ENCODE assay signal across 22 cellular contexts in the genomic region with DNA sequence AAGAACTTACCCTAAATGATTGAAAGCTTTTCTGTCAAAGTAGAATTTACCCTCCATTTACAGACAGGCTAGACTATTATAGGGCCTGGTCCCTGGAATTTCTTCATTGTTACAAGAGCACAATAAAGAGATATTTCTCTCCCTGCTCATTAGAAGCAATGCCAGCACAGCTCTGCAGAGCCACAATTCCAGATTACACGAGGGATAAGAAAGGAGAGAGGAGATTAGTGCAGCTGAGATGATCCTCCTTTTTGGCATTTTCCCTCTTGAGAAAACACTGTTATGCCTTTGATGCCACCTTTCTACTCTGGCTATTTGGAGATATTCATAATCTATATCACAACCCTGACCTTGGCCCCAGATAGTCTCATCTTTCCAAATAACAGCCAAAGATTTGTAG.
DNase-seq lines count a peak whose midpoint lies in the region; ATAC-seq and TF ChIP-seq lines count a peak whose summit lies in the region.
"Had no signal": no experiment of that assay in that cellular context is flagged by ENCODE, and none has a peak within 500 bp of the region (broad histone marks: within the 10 kb centered on the region; RNA-seq: fewer than 3 reads in every experiment).

No MANE protein-coding gene starts in this region.

- H3K9me3 Mint-ChIP-seq in MCF 10A (ENCODE audit: unreplicated experiment) (no peaks in the 10 kb centered on the region), nephron (no peaks in the 10 kb centered on the region)
- H3K9me3 Mint-ChIP-seq: GM23338 had no signal

- H3K36me3 ChIP-seq in mammary epithelial cell (ENCODE audit: insufficient read depth, low read length) (no peaks in the 10 kb centered on the region), SJCRH30 (no peaks in the 10 kb centered on the region), psoas muscle (ENCODE audit: insufficient read depth in 1 of 2, low read depth in 1 of 2) (no peaks in the 10 kb centered on the region), BE2C (no peaks in the 10 kb centered on the region)

- H3K27ac Mint-ChIP-seq in MCF 10A (ENCODE audit: low read depth, unreplicated experiment) (peak overlapping the region; percentile 32), nephron (peak overlapping the region in 2 of 3 experiments; percentile 67 to 82)
- H3K27ac Mint-ChIP-seq: CD4-positive, alpha-beta memory T cell; GM23338; H9 had no signal

- in situ Hi-C loops in mammary epithelial cell (cut with MboI; ENCODE audit: low sequenced_read_pairs in 2 of 2): no loop called here

- H3K4me2 ChIP-seq in mammary epithelial cell (ENCODE audit: insufficient read depth, low read depth, low read length): no peak overlapping the region
- H3K4me2 ChIP-seq: A549, GM23338 had no signal

- POLR2A ChIA-PET in MCF 10A (lab: Yijun Ruan, JAX): interaction anchor here (1.2 kb wide), 1 partner anchor 19 kb away, joined by 3 read pairs; no protein-coding TSS in a partner anchor

- intact Hi-C loops in MCF 10A (cut with micrococcal nuclease): no loop called here
- intact Hi-C loops in mammary epithelial cell (cut with micrococcal nuclease): no loop called here
- intact Hi-C loops in psoas muscle (cut with DNase I): no loop called here

- no peaks in the 10 kb centered on the region for H3K27me3 ChIP-seq in mammary epithelial cell (ENCODE audit: insufficient read depth, low read length)
- no peaks in the 10 kb centered on the region for H3K27me3 ChIP-seq in SJCRH30
- H3K27me3 ChIP-seq in psoas muscle (ENCODE audit: insufficient read depth in 3 of 3, low read length in 2 of 3): no peaks in the 10 kb centered on the region
- no peaks in the 10 kb centered on the region for H3K27me3 ChIP-seq in BE2C

- no peak overlapping the region for H3K9ac ChIP-seq in mammary epithelial cell (ENCODE audit: insufficient read depth, low read length)

- no peak for TF ChIP-seq CTCF in MCF 10A (IDR thresholded peaks at IDR 0.05; ENCODE audit: unreplicated experiment)
- no peak for TF ChIP-seq CTCF in mammary epithelial cell (conservative IDR thresholded peaks at IDR 0.05 in 1 of 2, IDR thresholded peaks at IDR 0.05 in 1 of 2; ENCODE audit: extremely low read depth in 1 of 2, insufficient read depth in 1 of 2, low read depth in 1 of 2, low read length in 2 of 2)
- no peak for TF ChIP-seq CTCF in nephron (IDR thresholded peaks at IDR 0.05; ENCODE audit: unreplicated experiment in 3 of 3)
- TF ChIP-seq CTCF in psoas muscle (IDR thresholded peaks at IDR 0.05): no peak
- no peak for TF ChIP-seq CTCF in BE2C (IDR thresholded peaks at IDR 0.05; ENCODE audit: low read depth, low read length)

- no peak overlapping the region for H2AFZ ChIP-seq in mammary epithelial cell (ENCODE audit: low read depth, low read length)
- H2AFZ ChIP-seq: GM23338 had no signal

- CTCF ChIA-PET in MCF 10A (lab: Yijun Ruan, JAX) (interaction anchor here (0.7 to 1.0 kb wide), 2 partner anchors 19 to 1199 kb away, joined by 5 to 6 read pairs; no protein-coding TSS in a partner anchor), mammary epithelial cell (lab: Charles Lee; ENCODE audit: low non-redundant PET) (no interaction called here)

- DNase-seq in MCF 10A (ENCODE audit: unreplicated experiment): no peak
- DNase-seq in mammary epithelial cell: no peak
- DNase-seq in SJCRH30: peak; percentile 30 to 60
- DNase-seq in psoas muscle: no peak
- no peak for DNase-seq in BE2C
- DNase-seq: 8988T; ACHN; AML-193; C1 segment of cervical spinal cord; Calu3; CD4-positive, alpha-beta memory T cell; COR-L47; DMS79; EL; GDM1; H9 had no signal

- no peak overlapping the region for H3K27ac ChIP-seq in mammary epithelial cell (ENCODE audit: insufficient read depth, low read depth, low read length)
- peak overlapping the region; percentile 94 for H3K27ac ChIP-seq in SJCRH30
- no peak overlapping the region for H3K27ac ChIP-seq in psoas muscle
- H3K27ac ChIP-seq: A549 had no signal

- H3K27me3 Mint-ChIP-seq in MCF 10A (ENCODE audit: insufficient read depth, unreplicated experiment): no peaks in the 10 kb centered on the region
- H3K27me3 Mint-ChIP-seq in nephron (ENCODE audit: low read depth): no peaks in the 10 kb centered on the region
- H3K27me3 Mint-ChIP-seq: CD4-positive, alpha-beta memory T cell had no signal

- no peaks in the 10 kb centered on the region for H3K36me3 Mint-ChIP-seq in MCF 10A (ENCODE audit: insufficient read depth, unreplicated experiment)
- no peaks in the 10 kb centered on the region for H3K36me3 Mint-ChIP-seq in nephron (ENCODE audit: low read depth)
- H3K36me3 Mint-ChIP-seq: CD4-positive, alpha-beta memory T cell had no signal

- no peaks in the 10 kb centered on the region for H3K79me2 ChIP-seq in mammary epithelial cell (ENCODE audit: insufficient read depth, low read length)

- H3K9me3 ChIP-seq in mammary epithelial cell (replicated peaks; ENCODE audit: insufficient read depth, low read length): peaks cover 34% of the 10 kb centered on the region
- H3K9me3 ChIP-seq in SJCRH30 (replicated peaks): no peaks in the 10 kb centered on the region
- H3K9me3 ChIP-seq in psoas muscle: no peaks in the 10 kb centered on the region
- H3K9me3 ChIP-seq in BE2C: no peaks in the 10 kb centered on the region
- H3K9me3 ChIP-seq: A549 had no signal

- no peaks in the 10 kb centered on the region for H3K4me1 ChIP-seq in mammary epithelial cell (ENCODE audit: insufficient read depth, low read length)
- peaks cover 29% of the 10 kb centered on the region for H3K4me1 ChIP-seq in SJCRH30
- H3K4me1 ChIP-seq in psoas muscle: no peaks in the 10 kb centered on the region
- H3K4me1 ChIP-seq in BE2C: peaks cover 23% of the 10 kb centered on the region
- H3K4me1 ChIP-seq: A549 had no signal

- H3K4me1 Mint-ChIP-seq in MCF 10A (ENCODE audit: insufficient read depth, unreplicated experiment) (peaks cover 11% of the 10 kb centered on the region), nephron (peaks cover 13% of the 10 kb centered on the region)
- H3K4me1 Mint-ChIP-seq: CD4-positive, alpha-beta memory T cell had no signal

- BruUV-seq in MCF 10A (replicated peaks; lab: Mats Ljungman, UMichigan) (no TSS peak), mammary epithelial cell (replicated peaks; lab: Mats Ljungman, UMichigan) (no TSS peak)

- WGBS in mammary epithelial cell (ENCODE audit: low coverage, missing lambda C conversion rate): 43% methylated on average over 1 of the region's 1 CpG
- WGBS in psoas muscle, 3 donors: 18 to 21% (median 20%) methylated on average over 1 of the region's 1 CpG

- H3K4me3 Mint-ChIP-seq in MCF 10A (ENCODE audit: unreplicated experiment): no peak overlapping the region
- no peak overlapping the region for H3K4me3 Mint-ChIP-seq in nephron
- H3K4me3 Mint-ChIP-seq: CD4-positive, alpha-beta memory T cell; GM23338; H9 had no signal

- H4K20me1 ChIP-seq in mammary epithelial cell (ENCODE audit: insufficient read depth, low read length): no peaks in the 10 kb centered on the region

- ATAC-seq in psoas muscle: no peak
- ATAC-seq in HG02678 (IDR thresholded peaks at IDR 0.05; ENCODE audit: unreplicated experiment): no peak
- ATAC-seq: A549, GM12878, GM23338, HCT116 had no signal

- dilution Hi-C loops in mammary epithelial cell (cut with HindIII; ENCODE audit: low sequenced_read_pairs): no loop called here

- H3K4me3 ChIP-seq in mammary epithelial cell (replicated peaks in 1 of 3; ENCODE audit: insufficient read depth in 1 of 3, low read depth in 2 of 3, low read length in 3 of 3) (no peak overlapping the region), SJCRH30 (no peak overlapping the region), psoas muscle (no peak overlapping the region), BE2C (ENCODE audit: low read depth, low read length) (no peak overlapping the region)
- H3K4me3 ChIP-seq: A549, GM12878, GM23338 had no signal

Comparison
In these comparisons a context has a peak if more than half of its experiments do, and no peak if none do; other contexts are left out.
1. DNase-seq: peak in SJCRH30 (2 of 2); none in MCF 10A (single experiment), mammary epithelial cell (single experiment), psoas muscle (0 of 2) and BE2C (single experiment).